9 cellular contexts compared by ENCODE assay signal in the genomic region with DNA sequence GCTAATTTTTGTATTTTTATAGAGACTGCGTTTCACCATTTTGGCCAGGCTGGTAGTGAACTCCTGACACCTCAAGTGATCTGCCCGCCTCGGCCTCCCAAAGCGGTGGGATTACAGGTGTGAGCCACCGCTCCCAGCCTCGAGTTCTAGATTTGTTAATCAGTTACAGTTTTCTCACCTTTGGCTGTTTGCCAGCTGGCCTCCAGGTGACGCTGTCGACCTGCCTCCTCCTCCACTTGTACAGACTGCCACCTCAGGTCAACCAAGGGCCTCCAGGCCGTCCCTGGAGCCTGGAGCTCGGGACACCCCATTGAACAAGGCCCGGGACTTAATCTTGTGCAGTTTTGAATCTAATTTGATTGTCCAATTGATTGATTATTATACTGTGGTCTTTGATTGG. TPM values are rescaled to one million over a fixed set of nuclear protein-coding genes. Genes with fewer than 3 reads are reported as not detected.
A peak's percentile ranks its signal among the peaks of the same experiment; 100 is the strongest.
DNase-seq lines count a peak whose midpoint lies in the region; ATAC-seq lines count a peak whose summit lies in the region.
"Had no signal": no experiment of that assay in that cellular context is flagged by ENCODE, and none has a peak within 500 bp of the region (broad histone marks: within the 10 kb centered on the region; RNA-seq: fewer than 3 reads in every experiment).

No MANE protein-coding gene starts in this region.

- H3K27me3 Mint-ChIP-seq in activated CD4-positive, alpha-beta T cell treated with anti-CD3 and anti-CD28 coated beads, Interleukin-2, amount 10 ng/mL, durations not matched to agents 24 days and 14 days, result no peaks in the 10 kb centered on the region

- H3K4me1 Mint-ChIP-seq in activated CD4-positive, alpha-beta T cell treated with anti-CD3 and anti-CD28 coated beads, Interleukin-2, amount 10 ng/mL, durations not matched to agents 24 days and 14 days, result peaks cover 20% of the 10 kb centered on the region

- DNase-seq in NCI-H2196 (lab: John Stamatoyannopoulos, UW; ENCODE audit: unreplicated experiment), result peak; percentile 25
- DNase-seq in NCI-H2196 treated with DMSO at 0.1 percent for 48 hours (lab: John Stamatoyannopoulos, UW; ENCODE audit: unreplicated experiment), result no peak
- peak; percentile 85 for DNase-seq in activated CD4-positive, alpha-beta T cell treated with anti-CD3 and anti-CD28 coated beads, Interleukin-2, amount 10 ng/mL, durations not matched to agents 24 days and 14 days
- DNase-seq in iPS-NIHi7 (ENCODE audit: extremely low spot score), result peak; percentile 92
- peak; percentile 60 for DNase-seq in stimulated activated naive CD8-positive, alpha-beta T cell treated with anti-CD3 and anti-CD28 coated beads, Interleukin-15, Interleukin-2, amounts not matched to agents 100 U/mL and 50 U/mL, for 24 hours
- no peak for DNase-seq in NCI-H2227 (lab: John Stamatoyannopoulos, UW; ENCODE audit: unreplicated experiment)
- no peak for DNase-seq in NCI-H2171 (lab: John Stamatoyannopoulos, UW)
- DNase-seq: NCI-H1417 treated with DMSO at 0.1 percent for 48 hours had no signal

- H3K27ac Mint-ChIP-seq in activated CD4-positive, alpha-beta T cell treated with anti-CD3 and anti-CD28 coated beads, Interleukin-2, amount 10 ng/mL, durations not matched to agents 24 days and 14 days, result no peak overlapping the region

- ATAC-seq in stimulated activated naive CD8-positive, alpha-beta T cell treated with anti-CD3 and anti-CD28 coated beads, Interleukin-15, Interleukin-2, amounts not matched to agents 100 U/mL and 50 U/mL, for 24 hours, result peak; percentile 47
- ATAC-seq in HG03095 (IDR thresholded peaks at IDR 0.05; ENCODE audit: unreplicated experiment), result no peak

- intact Hi-C loops in activated CD4-positive, alpha-beta T cell treated with anti-CD3 and anti-CD28 coated beads, Interleukin-2, amount 10 ng/mL, durations not matched to agents 24 days and 14 days (cut with micrococcal nuclease), result loop anchor here (1.0 to 10.0 kb wide), 5 partner anchors 13 to 389 kb away; no protein-coding TSS in a partner anchor

- no peaks in the 10 kb centered on the region for H3K9me3 Mint-ChIP-seq in activated CD4-positive, alpha-beta T cell treated with anti-CD3 and anti-CD28 coated beads, Interleukin-2, amount 10 ng/mL, durations not matched to agents 24 days and 14 days

- H3K4me3 Mint-ChIP-seq in activated CD4-positive, alpha-beta T cell treated with anti-CD3 and anti-CD28 coated beads, Interleukin-2, amount 10 ng/mL, durations not matched to agents 24 days and 14 days, result no peak overlapping the region

- no peaks in the 10 kb centered on the region for H3K36me3 Mint-ChIP-seq in activated CD4-positive, alpha-beta T cell treated with anti-CD3 and anti-CD28 coated beads, Interleukin-2, amount 10 ng/mL, durations not matched to agents 24 days and 14 days (ENCODE audit: low read depth)

RNA-seq across cellular contexts. Expression of gene IER2, which starts 45.5 kb away (rescaled TPM):
- total RNA-seq in activated CD4-positive, alpha-beta T cell treated with anti-CD3 and anti-CD28 coated beads, Interleukin-2, amount 10 ng/mL, durations not matched to agents 24 days and 14 days, result 161 TPM in 2 replicates

RNA-seq across cellular contexts. Expression of gene STX10, which starts 45.5 kb away (rescaled TPM):
- 66.2 and 73.5 TPM in 2 replicates for total RNA-seq in activated CD4-positive, alpha-beta T cell treated with anti-CD3 and anti-CD28 coated beads, Interleukin-2, amount 10 ng/mL, durations not matched to agents 24 days and 14 days

Comparison
In these comparisons a context has a peak if more than half of its experiments do, and no peak if none do; other contexts are left out.
1. DNase-seq: peak in NCI-H2196 (single experiment), activated CD4-positive, alpha-beta T cell treated with anti-CD3 and anti-CD28 coated beads, Interleukin-2, amount 10 ng/mL, durations not matched to agents 24 days and 14 days (single experiment), iPS-NIHi7 (single experiment) and stimulated activated naive CD8-positive, alpha-beta T cell treated with anti-CD3 and anti-CD28 coated beads, Interleukin-15, Interleukin-2, amounts not matched to agents 100 U/mL and 50 U/mL, for 24 hours (single experiment); none in NCI-H2196 treated with DMSO at 0.1 percent for 48 hours (single experiment), NCI-H2227 (single experiment) and NCI-H2171 (single experiment).